In the genomic region with DNA sequence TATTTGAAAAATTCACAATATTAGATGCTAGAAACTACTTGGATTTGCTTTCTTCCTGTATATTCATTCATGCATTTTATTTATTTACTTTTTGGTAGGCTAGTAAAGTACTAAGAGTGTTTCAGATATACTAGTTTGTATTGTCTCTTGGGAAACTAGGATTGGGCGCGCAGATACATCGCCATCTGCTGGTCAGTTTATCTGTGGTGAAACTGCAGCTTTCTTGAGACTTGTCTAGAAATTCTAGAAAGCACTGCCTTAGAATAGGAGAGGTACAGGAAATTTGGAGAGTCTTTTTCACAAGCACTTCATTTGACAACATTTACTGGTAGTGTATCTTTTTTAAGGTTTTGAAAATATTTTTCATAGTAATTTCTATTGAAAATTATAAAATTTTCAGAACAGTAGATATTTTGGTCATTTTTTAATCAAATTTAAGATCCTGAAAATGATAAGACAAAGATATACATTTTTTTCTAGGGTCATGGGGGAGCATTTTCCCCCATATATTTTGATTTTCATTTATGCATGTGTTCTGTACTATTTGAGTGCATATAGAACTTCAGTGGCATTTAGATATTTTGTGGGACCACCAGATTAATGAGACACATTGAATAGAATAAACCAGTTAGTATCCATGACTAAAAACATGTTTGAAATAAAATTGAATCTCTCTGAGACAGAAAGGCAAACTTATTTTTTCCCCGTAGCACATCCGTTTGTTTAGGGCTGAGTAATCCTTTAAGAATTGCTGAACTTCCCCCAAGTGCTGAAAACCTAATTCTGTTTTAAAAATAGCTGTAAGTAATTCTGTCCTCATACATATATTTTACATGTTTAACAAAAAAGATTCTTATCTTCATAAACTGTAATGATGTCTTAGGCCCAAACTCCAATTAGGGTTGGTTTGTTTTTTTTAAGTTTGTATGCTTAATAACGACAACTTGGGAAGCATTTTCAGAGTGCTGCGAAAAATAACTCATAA, we compare ENCODE assay signal across 8 cellular contexts. TPM values are rescaled to one million over a fixed set of nuclear protein-coding genes. Genes with fewer than 3 reads are reported as not detected.
DNase-seq lines count a peak whose midpoint lies in the region; ATAC-seq, FAIRE-seq and TF ChIP-seq lines count a peak whose summit lies in the region.

No MANE protein-coding gene starts in this region.

- H2AFZ ChIP-seq in GM23338, result no peak overlapping the region

- no peaks in the 10 kb centered on the region for H3F3A ChIP-seq in GM23338 (replicated peaks; ENCODE audit: low read depth)

- H3K4me3 Mint-ChIP-seq in Caco-2 (ENCODE audit: unreplicated experiment), result no peak overlapping the region
- H3K4me3 Mint-ChIP-seq in GM23338, result no peak overlapping the region

- POLR2A ChIA-PET in Caco-2 (lab: Charles Lee), result interaction anchor here (0.5 kb wide), 1 partner anchor 320 kb away, joined by 4 read pairs; no protein-coding TSS in a partner anchor

- H3K27me3 Mint-ChIP-seq in Caco-2 (ENCODE audit: insufficient read depth, unreplicated experiment) (no peaks in the 10 kb centered on the region), GM23338 (ENCODE audit: insufficient read depth, low read depth, poor library complexity) (no peaks in the 10 kb centered on the region)

- FAIRE-seq in islet of Langerhans (lab: Jason Lieb, UNC), result peak; percentile 96

- ATAC-seq in GM23338 (peak; percentile 71), HG02571 (IDR thresholded peaks at IDR 0.05; ENCODE audit: unreplicated experiment) (no peak)

- TF ChIP-seq CTCF in Caco-2 (IDR thresholded peaks at IDR 0.05; ENCODE audit: insufficient read depth in 1 of 2, low read depth in 1 of 2, low read length in 1 of 2, severe bottlenecking in 1 of 2, unreplicated experiment in 1 of 2) (peak; percentile 70 to 84), GM23338 (conservative IDR thresholded peaks at IDR 0.05; ENCODE audit: low read depth in 2 of 2) (peak; percentile 88 to 98)

- H3K36me3 Mint-ChIP-seq in Caco-2 (ENCODE audit: insufficient read depth, unreplicated experiment) (no peaks in the 10 kb centered on the region), GM23338 (ENCODE audit: low read depth) (no peaks in the 10 kb centered on the region)

- intact Hi-C loops in Caco-2 (cut with micrococcal nuclease; ENCODE audit: unreplicated experiment), result loop anchor here (1.0 to 5.0 kb wide), 5 partner anchors 44 to 400 kb away; a partner anchor contains a TSS

- H3K79me2 ChIP-seq in GM23338 (replicated peaks; ENCODE audit: insufficient read depth), result no peaks in the 10 kb centered on the region

- in situ Hi-C loops in T47D (cut with HindIII; ENCODE audit: low pct_unique_long_range_greater_than_20kb, low sequenced_read_pairs), result no loop called here

- H3K4me3 ChIP-seq in Caco-2 (ENCODE audit: low read depth, low read length), result no peak overlapping the region
- no peak overlapping the region for H3K4me3 ChIP-seq in GM23338

- H3K4me1 ChIP-seq in Caco-2 (no peaks in the 10 kb centered on the region), GM23338 (ENCODE audit: insufficient read depth) (no peaks in the 10 kb centered on the region)

- no peaks in the 10 kb centered on the region for H4K20me1 ChIP-seq in GM23338 (replicated peaks; ENCODE audit: insufficient read depth)

- no peaks in the 10 kb centered on the region for H3K4me1 Mint-ChIP-seq in Caco-2 (ENCODE audit: low read depth, unreplicated experiment)
- H3K4me1 Mint-ChIP-seq in GM23338, result peaks cover 5% of the 10 kb centered on the region; the same call in 1 of the 3 replicates

- DNase-seq in Caco-2 (peak; percentile 50 to 64), GM23338 (ENCODE audit: low spot score) (peak; percentile 85), NCI-H1930 (lab: John Stamatoyannopoulos, UW) (peak; percentile 13 to 38), T-helper 9 cell (peak; percentile 21), T47D (ENCODE audit: low read depth in 1 of 2, low spot score in 1 of 2) (peak; percentile 46 to 86)
- peak; percentile 57 for DNase-seq in stimulated activated CD4-positive, alpha-beta T cell treated with anti-CD3 and anti-CD28 coated beads, Interleukin-15, amount 100 ng/mL, for 24 hours

- no peaks in the 10 kb centered on the region for H3K9me3 Mint-ChIP-seq in Caco-2 (ENCODE audit: unreplicated experiment)
- H3K9me3 Mint-ChIP-seq in GM23338, result no peaks in the 10 kb centered on the region

- H3K27me3 ChIP-seq in Caco-2 (replicated peaks; ENCODE audit: control insufficient read depth, insufficient read depth, low read length), result no peaks in the 10 kb centered on the region
- H3K27me3 ChIP-seq in GM23338 (ENCODE audit: insufficient read depth), result no peaks in the 10 kb centered on the region

- H3K4me2 ChIP-seq in GM23338, result no peak overlapping the region

- no TSS peak for BruUV-seq in Caco-2 (replicated peaks; lab: Mats Ljungman, UMichigan)

- H3K27ac Mint-ChIP-seq in Caco-2 (ENCODE audit: unreplicated experiment) (no peak overlapping the region), GM23338 (no peak overlapping the region)

- no peaks in the 10 kb centered on the region for H3K9me3 ChIP-seq in Caco-2

- no peaks in the 10 kb centered on the region for H3K36me3 ChIP-seq in Caco-2 (ENCODE audit: control insufficient read depth, insufficient read depth, low read length)
- no peaks in the 10 kb centered on the region for H3K36me3 ChIP-seq in GM23338 (ENCODE audit: insufficient read depth)

- H3K9me2 ChIP-seq in GM23338 (ENCODE audit: insufficient read depth), result no peaks in the 10 kb centered on the region

- H3K27ac ChIP-seq in GM23338 (ENCODE audit: low read depth), result no peak overlapping the region

- CTCF ChIA-PET in Caco-2 (lab: Charles Lee), result interaction anchor here (0.6 to 1.6 kb wide), 3 partner anchors 369 to 406 kb away, joined by 3 to 12 read pairs (median 3); no protein-coding TSS in a partner anchor

TF ChIP-seq in GM23338, 12 proteins besides CTCF, POLR2A, EP300 and RAD21:
- no peak for TF ChIP-seq ZNF114 (CRISPR knock-in tag; IDR thresholded peaks at IDR 0.05)

RNA-seq across cellular contexts. Expression of a gene that starts 44.5 kb away (rescaled TPM):
- total RNA-seq in Caco-2 (2022), result 10.2 and 11.5 TPM in 2 replicates
- total RNA-seq in GM23338 (2014; rRNA removed; shearing (Covaris generic)), result 9.8 and 23.2 TPM in 2 replicates
- 11.9 TPM in 2 replicates for polyA plus RNA-seq in GM23338 (2016; fragmentation: Nextera tagmentation; extraction: Ambion mirVana)

RNA-seq across cellular contexts. Expression of a gene that starts 44.7 kb away (rescaled TPM):
- 16.3 and 16.5 TPM in 2 replicates for total RNA-seq in Caco-2 (2022)
- 18.4 and 31.9 TPM in 2 replicates for total RNA-seq in GM23338 (2014; rRNA removed; shearing (Covaris generic))
- polyA plus RNA-seq in GM23338 (2016; fragmentation: Nextera tagmentation; extraction: Ambion mirVana), result 9.6 and 9.8 TPM in 2 replicates

Comparison
In these comparisons a context has a peak if more than half of its experiments do, and no peak if none do; other contexts are left out.
1. DNase-seq: peak in every context shown above with its lines; median percentile 85 in GM23338; 66 in T47D; 57 in Caco-2; 57 in stimulated activated CD4-positive, alpha-beta T cell treated with anti-CD3 and anti-CD28 coated beads, Interleukin-15, amount 100 ng/mL, for 24 hours; 26 in NCI-H1930; 21 in T-helper 9 cell.